In the genomic region with DNA sequence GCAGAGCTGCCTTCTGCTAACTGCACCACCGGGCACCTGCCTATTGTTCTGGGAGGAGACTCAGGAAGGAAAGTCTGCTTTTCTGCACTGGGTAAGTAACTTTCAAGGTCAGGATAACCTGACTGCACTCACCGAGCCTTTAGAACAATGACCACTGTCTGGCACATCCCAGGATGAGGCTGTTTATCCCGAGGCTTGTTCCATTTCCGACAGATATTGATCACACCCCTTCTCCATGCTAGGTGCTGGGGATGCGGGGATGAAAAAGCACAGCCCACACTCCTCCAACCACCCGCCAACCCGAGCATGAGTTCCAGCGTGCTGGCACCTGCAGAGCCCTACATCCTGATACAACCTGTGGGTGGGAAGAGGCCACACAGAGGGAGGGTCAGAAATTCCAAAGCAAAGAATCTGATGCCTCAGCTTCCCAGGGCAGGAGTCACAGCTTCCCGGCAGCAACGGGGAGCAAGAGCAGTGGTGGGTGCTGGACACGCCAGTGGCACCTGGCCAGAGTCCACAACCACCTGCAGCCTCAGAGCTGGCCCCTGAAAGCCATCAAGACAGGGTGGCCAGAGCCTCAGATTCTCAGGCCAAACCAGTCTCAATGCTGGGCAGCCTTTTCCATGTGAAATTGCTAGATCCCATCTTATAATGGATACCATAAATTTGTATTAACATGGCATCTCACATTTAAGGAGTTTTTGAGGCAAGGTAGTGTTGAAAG, we compare ENCODE assay signal across 19 cellular contexts. TPM values are rescaled to one million over a fixed set of nuclear protein-coding genes. Genes with fewer than 3 reads are reported as not detected.
"Had no signal": no experiment of that assay in that cellular context is flagged by ENCODE, and none has a peak within 500 bp of the region (broad histone marks: within the 10 kb centered on the region; RNA-seq: fewer than 3 reads in every experiment).

No MANE protein-coding gene starts in this region.

- H3K4me3 Mint-ChIP-seq: activated naive CD4-positive, alpha-beta T cell treated with anti-CD3 and anti-CD28 coated beads, Interleukin-2, amount 10 ng/mL, durations not matched to agents 7 days and 5 days; activated T-helper 1 cell treated with anti-CD3 and anti-CD28 coated beads, Interleukin-12 subunit alpha, Interleukin-12 subunit beta, Interleukin-2, Interleukin-4 antibody, amounts not matched to agents 30 ng/mL and 10 ng/mL and 1 ng/mL, durations not matched to agents 14 hours and 24 hours and 36 hours; endodermal cell; nephron; stimulated activated naive CD8-positive, alpha-beta T cell treated with anti-CD3 and anti-CD28 coated beads, Interleukin-15, amount 100 ng/mL, for 72 hours had no signal

- H3K36me3 ChIP-seq: ascending aorta, breast epithelium, gastroesophageal sphincter had no signal

- H3K27ac ChIP-seq: ascending aorta, breast epithelium, dorsolateral prefrontal cortex, gastroesophageal sphincter, psoas muscle, testis had no signal

- H3K4me1 ChIP-seq: ascending aorta, breast epithelium, gastroesophageal sphincter, psoas muscle had no signal

- H3K9me3 Mint-ChIP-seq: activated naive CD4-positive, alpha-beta T cell treated with anti-CD3 and anti-CD28 coated beads, Interleukin-2, amount 10 ng/mL, durations not matched to agents 7 days and 5 days; activated T-helper 1 cell treated with anti-CD3 and anti-CD28 coated beads, Interleukin-12 subunit alpha, Interleukin-12 subunit beta, Interleukin-2, Interleukin-4 antibody, amounts not matched to agents 30 ng/mL and 10 ng/mL and 1 ng/mL, durations not matched to agents 14 hours and 24 hours and 36 hours; endodermal cell; nephron; stimulated activated naive CD8-positive, alpha-beta T cell treated with anti-CD3 and anti-CD28 coated beads, Interleukin-15, amount 100 ng/mL, for 72 hours had no signal

- H3K4me3 ChIP-seq: ascending aorta, breast epithelium, dorsolateral prefrontal cortex, gastroesophageal sphincter, psoas muscle, testis had no signal

- H3K27me3 ChIP-seq: ascending aorta, dorsolateral prefrontal cortex, testis had no signal

- H3K9me3 ChIP-seq: ascending aorta, breast epithelium, gastroesophageal sphincter, psoas muscle, testis had no signal

- H3K4me1 Mint-ChIP-seq: activated naive CD4-positive, alpha-beta T cell treated with anti-CD3 and anti-CD28 coated beads, Interleukin-2, amount 10 ng/mL, durations not matched to agents 7 days and 5 days had no signal

- DNase-seq: activated naive CD4-positive, alpha-beta T cell treated with anti-CD3 and anti-CD28 coated beads, Interleukin-2, amount 10 ng/mL, durations not matched to agents 7 days and 5 days; erythroblast; islet precursor cell; mesendoderm; testis had no signal

- H3K36me3 Mint-ChIP-seq: activated naive CD4-positive, alpha-beta T cell treated with anti-CD3 and anti-CD28 coated beads, Interleukin-2, amount 10 ng/mL, durations not matched to agents 7 days and 5 days had no signal

- H3K27ac Mint-ChIP-seq: activated naive CD4-positive, alpha-beta T cell treated with anti-CD3 and anti-CD28 coated beads, Interleukin-2, amount 10 ng/mL, durations not matched to agents 7 days and 5 days; endodermal cell; nephron; stimulated activated naive CD8-positive, alpha-beta T cell treated with anti-CD3 and anti-CD28 coated beads, Interleukin-15, amount 100 ng/mL, for 72 hours had no signal

- ATAC-seq: gastroesophageal sphincter, left lobe of liver, psoas muscle, sciatic nerve had no signal

RNA-seq across cellular contexts. Expression of a gene that starts 34.9 kb away (rescaled TPM):
- total RNA-seq: activated CD8-positive, alpha-beta memory T cell treated with anti-CD3 and anti-CD28 coated beads for 36 hours; activated T-helper 1 cell treated with anti-CD3 and anti-CD28 coated beads, Interleukin-12 subunit alpha, Interleukin-12 subunit beta, Interleukin-2, Interleukin-4 antibody, amounts not matched to agents 30 ng/mL and 10 ng/mL and 1 ng/mL, durations not matched to agents 14 hours and 24 hours and 36 hours; ascending aorta; gastroesophageal sphincter; left lobe of liver; omental fat pad; psoas muscle; sciatic nerve had no signal
- polyA plus RNA-seq: psoas muscle, urinary bladder had no signal
